In the genomic region with DNA sequence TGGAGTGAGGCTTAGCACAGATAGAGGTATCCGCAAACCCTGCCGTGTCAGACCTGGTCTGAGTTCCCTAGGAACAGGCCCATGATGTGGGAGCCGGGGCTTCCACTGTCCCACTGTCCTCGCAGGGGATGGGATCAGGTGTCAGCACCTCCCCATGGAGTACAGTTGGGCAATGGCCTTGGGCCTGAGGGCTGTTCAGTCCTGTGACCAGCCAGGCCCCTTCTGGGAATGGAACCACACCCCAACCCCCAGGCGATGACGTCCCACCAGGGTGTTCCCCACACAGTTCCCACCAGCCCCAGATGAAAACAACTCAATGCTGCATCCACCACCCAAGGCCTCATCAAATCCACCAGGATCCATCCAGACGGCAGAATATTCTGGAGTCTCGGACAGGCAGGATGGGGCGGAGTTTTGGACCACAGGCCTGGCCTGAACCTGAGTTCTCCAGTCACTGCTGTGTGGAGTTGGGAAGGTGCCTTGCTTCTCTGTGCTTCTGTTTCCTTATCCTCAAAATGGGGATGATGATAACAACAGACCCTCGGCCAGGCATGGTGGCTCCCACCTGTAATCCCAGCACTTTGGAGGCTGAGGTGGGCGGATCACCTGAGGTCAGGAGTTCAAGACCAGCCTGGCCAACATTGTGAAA, we compare ENCODE assay signal across 1 cellular context.
TF ChIP-seq lines count a peak whose summit lies in the region.

No MANE protein-coding gene starts in this region.

TF ChIP-seq in IMR-90, 13 proteins besides CTCF, POLR2A, EP300 and RAD21 (continued from another document):
- TF ChIP-seq, protein P1, sequence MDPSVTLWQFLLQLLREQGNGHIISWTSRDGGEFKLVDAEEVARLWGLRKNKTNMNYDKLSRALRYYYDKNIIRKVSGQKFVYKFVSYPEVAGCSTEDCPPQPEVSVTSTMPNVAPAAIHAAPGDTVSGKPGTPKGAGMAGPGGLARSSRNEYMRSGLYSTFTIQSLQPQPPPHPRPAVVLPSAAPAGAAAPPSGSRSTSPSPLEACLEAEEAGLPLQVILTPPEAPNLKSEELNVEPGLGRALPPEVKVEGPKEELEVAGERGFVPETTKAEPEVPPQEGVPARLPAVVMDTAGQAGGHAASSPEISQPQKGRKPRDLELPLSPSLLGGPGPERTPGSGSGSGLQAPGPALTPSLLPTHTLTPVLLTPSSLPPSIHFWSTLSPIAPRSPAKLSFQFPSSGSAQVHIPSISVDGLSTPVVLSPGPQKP (IDR thresholded peaks at IDR 0.05; ENCODE audit: borderline replicate concordance, low read depth, low read length) = no peak
- TF ChIP-seq NFE2L2 (IDR thresholded peaks at IDR 0.05; ENCODE audit: low read depth, low read length) (no peak), MXI1 (IDR thresholded peaks at IDR 0.05; ENCODE audit: borderline replicate concordance, low read depth, low read length) (no peak)
